Comparison of ENCODE assay signal across 9 cellular contexts in genomic region chr1:52601519-52601918, GRCh38. TPM values are rescaled to one million over a fixed set of nuclear protein-coding genes. Genes with fewer than 3 reads are reported as not detected.
DNase-seq lines count a peak whose midpoint lies in the region; ATAC-seq lines count a peak whose summit lies in the region.
"Had no signal": no experiment of that assay in that cellular context is flagged by ENCODE, and none has a peak within 500 bp of the region (broad histone marks: within the 10 kb centered on the region; RNA-seq: fewer than 3 reads in every experiment).

No MANE protein-coding gene starts in this region.

- no peak overlapping the region for H3K27ac ChIP-seq in mucosa of rectum (ENCODE audit: low read depth in 2 of 2, low read length in 2 of 2)
- no peak overlapping the region for H3K27ac ChIP-seq in thymus (ENCODE audit: low read depth)

- peak overlapping the region; percentile 62 to 67 for H3K4me3 ChIP-seq in mucosa of rectum (ENCODE audit: low read length in 2 of 2)
- H3K4me3 ChIP-seq in thymus (ENCODE audit: low read length), result peak overlapping the region; percentile 71

- peak overlapping the region; percentile 66 to 80 for H3K9ac ChIP-seq in mucosa of rectum (ENCODE audit: low read depth in 1 of 2, low read length in 2 of 2)

- WGBS in thymus, result 95% methylated on average over 3 of the region's 3 CpGs

- no peaks in the 10 kb centered on the region for H3K27me3 Mint-ChIP-seq in activated naive CD4-positive, alpha-beta T cell treated with anti-CD3 and anti-CD28 coated beads, Interleukin-2, amount 50 U/mL, for 24 hours
- H3K27me3 Mint-ChIP-seq in activated naive CD8-positive, alpha-beta T cell, result no peaks in the 10 kb centered on the region

- H3K27me3 ChIP-seq in mucosa of rectum (ENCODE audit: control insufficient read depth in 2 of 2, insufficient read depth in 2 of 2, low read length in 2 of 2) (peaks cover 0 to 3% of the 10 kb centered on the region in 2 donors), thymus (ENCODE audit: control insufficient read depth, insufficient read depth) (no peaks in the 10 kb centered on the region)
- H3K27me3 ChIP-seq: tibial nerve had no signal

- no peaks in the 10 kb centered on the region for H3K9me3 Mint-ChIP-seq in activated naive CD4-positive, alpha-beta T cell treated with anti-CD3 and anti-CD28 coated beads, Interleukin-2, amount 50 U/mL, for 24 hours
- no peaks in the 10 kb centered on the region for H3K9me3 Mint-ChIP-seq in activated naive CD8-positive, alpha-beta T cell (ENCODE audit: low read depth)

- no peaks in the 10 kb centered on the region for H3K36me3 ChIP-seq in mucosa of rectum (ENCODE audit: control insufficient read depth in 2 of 2, insufficient read depth in 2 of 2, low read length in 2 of 2)
- H3K36me3 ChIP-seq in thymus (ENCODE audit: control insufficient read depth, insufficient read depth), result no peaks in the 10 kb centered on the region

- H3K36me3 Mint-ChIP-seq in activated naive CD4-positive, alpha-beta T cell treated with anti-CD3 and anti-CD28 coated beads, Interleukin-2, amount 50 U/mL, for 24 hours, result no peaks in the 10 kb centered on the region
- H3K36me3 Mint-ChIP-seq in activated naive CD8-positive, alpha-beta T cell, result peaks cover 8% of the 10 kb centered on the region

- DNase-seq in activated naive CD4-positive, alpha-beta T cell treated with anti-CD3 and anti-CD28 coated beads, Interleukin-2, amount 50 U/mL, for 16 hours, result no peak
- DNase-seq in globus pallidus (ENCODE audit: low spot score), result no peak

- H3K4me1 Mint-ChIP-seq in activated naive CD4-positive, alpha-beta T cell treated with anti-CD3 and anti-CD28 coated beads, Interleukin-2, amount 50 U/mL, for 24 hours, result peaks cover 45% of the 10 kb centered on the region
- H3K4me1 Mint-ChIP-seq in activated naive CD8-positive, alpha-beta T cell (ENCODE audit: low read depth), result peaks cover 46% of the 10 kb centered on the region

- H3K4me1 ChIP-seq in mucosa of rectum (ENCODE audit: control insufficient read depth in 2 of 2, insufficient read depth in 2 of 2, low read length in 2 of 2), result peaks cover 9 to 10% of the 10 kb centered on the region in 2 donors
- peaks cover 14% of the 10 kb centered on the region for H3K4me1 ChIP-seq in thymus (ENCODE audit: control insufficient read depth, insufficient read depth, low read length)

- H3K9me3 ChIP-seq in mucosa of rectum (ENCODE audit: control insufficient read depth in 2 of 2, low read length in 2 of 2) (no peaks in the 10 kb centered on the region), thymus (ENCODE audit: control insufficient read depth) (no peaks in the 10 kb centered on the region)
- H3K9me3 ChIP-seq: tibial nerve had no signal

- ATAC-seq in GM19023 (IDR thresholded peaks at IDR 0.05; ENCODE audit: unreplicated experiment) (no peak), HG02870 (IDR thresholded peaks at IDR 0.05; ENCODE audit: unreplicated experiment) (no peak)

- peak overlapping the region; percentile 87 for H3K4me3 Mint-ChIP-seq in activated naive CD4-positive, alpha-beta T cell treated with anti-CD3 and anti-CD28 coated beads, Interleukin-2, amount 50 U/mL, for 24 hours
- H3K4me3 Mint-ChIP-seq in activated naive CD8-positive, alpha-beta T cell, result peak overlapping the region; percentile 79

- peak overlapping the region; percentile 92 for H3K27ac Mint-ChIP-seq in activated naive CD4-positive, alpha-beta T cell treated with anti-CD3 and anti-CD28 coated beads, Interleukin-2, amount 50 U/mL, for 24 hours
- peak overlapping the region; percentile 88 for H3K27ac Mint-ChIP-seq in activated naive CD8-positive, alpha-beta T cell

RNA-seq across cellular contexts. Expression of gene GPX7, which starts 0.7 kb away (rescaled TPM):
- 22.2 TPM for polyA plus RNA-seq in thymus

RNA-seq across cellular contexts. Expression of gene SHISAL2A, which starts 31.4 kb away (rescaled TPM):
- polyA plus RNA-seq in thymus, result 2.6 TPM

RNA-seq across cellular contexts. Expression of gene TUT4, which starts 48.6 kb away (rescaled TPM):
- polyA plus RNA-seq in thymus, result 91.7 TPM
